Comparison of ENCODE assay signal across 8 cellular contexts in the genomic region with DNA sequence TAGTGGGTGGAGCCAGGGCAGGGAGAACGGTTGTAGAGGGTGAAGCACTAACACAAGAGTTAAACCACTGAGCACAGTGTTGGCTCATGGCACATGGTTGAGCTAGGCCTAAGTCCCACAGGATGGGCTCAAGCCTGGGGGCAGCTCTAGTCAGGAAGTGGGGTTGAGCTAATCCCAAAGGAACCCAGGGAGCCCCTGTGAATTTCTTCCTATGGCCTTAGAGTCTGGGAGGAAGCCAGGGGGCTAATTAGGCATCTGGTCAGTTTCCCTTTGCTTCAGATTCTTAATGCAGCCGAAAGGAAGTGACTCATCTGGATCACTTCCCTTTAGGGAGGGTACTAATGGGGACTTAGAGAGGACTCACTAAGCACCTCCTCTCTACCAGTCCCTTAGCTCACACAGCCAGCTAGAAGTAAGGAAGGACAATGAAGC. TPM values are rescaled to one million over a fixed set of nuclear protein-coding genes. Genes with fewer than 3 reads are reported as not detected.
DNase-seq lines count a peak whose midpoint lies in the region; ATAC-seq, FAIRE-seq and TF ChIP-seq lines count a peak whose summit lies in the region.

No MANE protein-coding gene starts in this region.

- POLR2A ChIA-PET in Panc1 (lab: Charles Lee): interaction anchor here (0.6 kb wide), 1 partner anchor 729 kb away, joined by 3 read pairs; no protein-coding TSS in a partner anchor

- peaks cover 8% of the 10 kb centered on the region for H3K4me1 ChIP-seq in BE2C
- no peaks in the 10 kb centered on the region for H3K4me1 ChIP-seq in Panc1 (ENCODE audit: control insufficient read depth, insufficient read depth, low read length)
- peaks cover 15 to 24% (median 18%) of the 10 kb centered on the region in 4 donors for H3K4me1 ChIP-seq in esophagus muscularis mucosa
- H3K4me1 ChIP-seq in pancreas: no peaks in the 10 kb centered on the region

- TF ChIP-seq CTCF in BE2C (IDR thresholded peaks at IDR 0.05; ENCODE audit: low read depth, low read length) (no peak), Panc1 (IDR thresholded peaks at IDR 0.05) (no peak), esophagus muscularis mucosa (IDR thresholded peaks at IDR 0.05) (no peak), pancreas (IDR thresholded peaks at IDR 0.05) (no peak)

- H3K4me3 ChIP-seq in BE2C (ENCODE audit: low read depth, low read length) (no peak overlapping the region), Panc1 (ENCODE audit: low read depth in 2 of 2, low read length in 2 of 2) (no peak overlapping the region), esophagus muscularis mucosa (no peak overlapping the region), pancreas (no peak overlapping the region)

- in situ Hi-C loops in Panc1 (cut with HindIII; ENCODE audit: low pct_unique_long_range_greater_than_20kb, low sequenced_read_pairs): no loop called here

- H3K36me3 ChIP-seq in BE2C (no peaks in the 10 kb centered on the region), Panc1 (ENCODE audit: control insufficient read depth, insufficient read depth, low read length) (no peaks in the 10 kb centered on the region), esophagus muscularis mucosa (no peaks in the 10 kb centered on the region), pancreas (no peaks in the 10 kb centered on the region)

- H3K27me3 ChIP-seq in BE2C (no peaks in the 10 kb centered on the region), Panc1 (ENCODE audit: control insufficient read depth, insufficient read depth, low read length) (no peaks in the 10 kb centered on the region), esophagus muscularis mucosa (no peaks in the 10 kb centered on the region), pancreas (no peaks in the 10 kb centered on the region)

- WGBS in esophagus muscularis mucosa: 0% methylated on average over 1 of the region's 2 CpGs
- 46 to 65% methylated on average over 2 of the region's 2 CpGs for WGBS in pancreas, 2 donors

- CTCF ChIA-PET in Panc1 (lab: Charles Lee): interaction anchor here (0.6 to 2.5 kb wide), 4 partner anchors 91 to 728 kb away, joined by 3 to 13 read pairs (median 4); partner anchors contain the start of gene DUSP23

- DNase-seq in BE2C (peak; percentile 46), Panc1 (ENCODE audit: low read depth, low spot score) (no peak), esophagus muscularis mucosa (ENCODE audit: extremely low spot score) (no peak), pancreas (no peak), NCI-H187 (lab: John Stamatoyannopoulos, UW) (no peak), HK-2 (ENCODE audit: unreplicated experiment) (no peak)

- no peak for TF ChIP-seq EP300 in esophagus muscularis mucosa (IDR thresholded peaks at IDR 0.05)

- H3K27ac ChIP-seq in Panc1 (ENCODE audit: low read length) (no peak overlapping the region), esophagus muscularis mucosa (replicated peaks in 1 of 4) (peak overlapping the region in 3 of 4 donors; percentile 52 to 61 (median 55)), pancreas (peak overlapping the region in 1 of 4 donors; percentile 20)

- ATAC-seq in GM18907 (IDR thresholded peaks at IDR 0.05; ENCODE audit: unreplicated experiment) (peak; percentile 92), HG03039 (IDR thresholded peaks at IDR 0.05; ENCODE audit: unreplicated experiment) (peak; percentile 76), Panc1 (peak; percentile 65; the same call in 1 of the 2 replicates), pancreas (peak in 3 of 4 donors; percentile 39 to 73 (median 70))

- H3K9me3 ChIP-seq in BE2C: no peaks in the 10 kb centered on the region
- no peaks in the 10 kb centered on the region for H3K9me3 ChIP-seq in Panc1 (ENCODE audit: control insufficient read depth, insufficient read depth, low read depth, low read length)
- no peaks in the 10 kb centered on the region for H3K9me3 ChIP-seq in esophagus muscularis mucosa
- H3K9me3 ChIP-seq in pancreas: no peaks in the 10 kb centered on the region

- intact Hi-C loops in Panc1 (cut with micrococcal nuclease; ENCODE audit: unreplicated experiment): loop anchor here (5.0 to 10.0 kb wide), 3 partner anchors 108 to 725 kb away; partner anchors contain the start of gene DUSP23
- intact Hi-C loops in esophagus muscularis mucosa (cut with DNase I): loop anchor here (5.0 kb wide), 1 partner anchor 108 kb away; the partner anchor contains the start of gene DUSP23
- intact Hi-C loops in pancreas (cut with DNase I): loop anchor here in 2 of 3 donors (2.0 to 5.0 kb wide), 2 partner anchors 88 to 89 kb away; partner anchors contain the start of gene FCRL6 (in 1 of the 2)

- no TSS peak for BruUV-seq in Panc1 (replicated peaks; lab: Mats Ljungman, UMichigan)

- TF ChIP-seq POLR2A in esophagus muscularis mucosa (IDR thresholded peaks at IDR 0.05; ENCODE audit: low read depth): no peak

- no peak for FAIRE-seq in pancreas (lab: Jason Lieb, UNC)

RNA-seq across cellular contexts. Expression of gene CFAP45, which starts 10.1 kb away (rescaled TPM):
- 3.6 TPM for polyA plus RNA-seq in BE2C (2012; ENCODE audit: insufficient read depth, insufficient read length, low read depth)
- 1.6 TPM for total RNA-seq in Panc1 (2021; ENCODE audit: unreplicated experiment)
- 0.40 TPM for polyA plus RNA-seq in Panc1 (2012; ENCODE audit: insufficient read length)
- total RNA-seq in esophagus muscularis mucosa: under 1 TPM in 2 of 4 donors, not detected in 2; 0.17 to 0.32 TPM
- total RNA-seq in pancreas: under 1 TPM in 4 of 6 donors, not detected in 2; 0.16 to 0.54 (median 0.31) TPM
- 1 to 10 TPM in 1 of 2 donors, under 1 TPM in 1; 0.80 to 1.5 TPM for polyA plus RNA-seq in pancreas

RNA-seq across cellular contexts. Expression of gene VSIG8, which starts 27.4 kb away (rescaled TPM):
- 0.60 TPM for polyA plus RNA-seq in BE2C (2012; ENCODE audit: insufficient read depth, insufficient read length, low read depth)
- not detected for total RNA-seq in Panc1 (2021; ENCODE audit: unreplicated experiment)
- not detected for polyA plus RNA-seq in Panc1 (2012; ENCODE audit: insufficient read length)
- not detected for total RNA-seq in esophagus muscularis mucosa
- not detected for total RNA-seq in pancreas
- polyA plus RNA-seq in pancreas: under 1 TPM; 0.16 to 0.27 TPM

RNA-seq across cellular contexts. Expression of gene TAGLN2, which starts 35.5 kb away (rescaled TPM):
- 685 TPM for polyA plus RNA-seq in BE2C (2012; ENCODE audit: insufficient read depth, insufficient read length, low read depth)
- total RNA-seq in Panc1 (2021; ENCODE audit: unreplicated experiment) (474 TPM), esophagus muscularis mucosa (100 to 1,000 TPM; 125 to 276 (median 228) TPM), pancreas (100 to 1,000 TPM in 4 of 6 donors, 10 to 100 TPM in 2; 93.2 to 242 (median 117) TPM)
- 550 TPM for polyA plus RNA-seq in Panc1 (2012; ENCODE audit: insufficient read length)
- 100 to 1,000 TPM; 198 to 200 TPM for polyA plus RNA-seq in pancreas

RNA-seq across cellular contexts. Expression of gene IGSF9, which starts 55.6 kb away (rescaled TPM):
- polyA plus RNA-seq in BE2C (2012; ENCODE audit: insufficient read depth, insufficient read length, low read depth): 3.8 TPM
- total RNA-seq in Panc1 (2021; ENCODE audit: unreplicated experiment) (0.51 TPM), esophagus muscularis mucosa (under 1 TPM in 2 of 4 donors, not detected in 2; 0.17 to 0.23 TPM), pancreas (1 to 10 TPM in 5 of 6 donors, under 1 TPM in 1; 0.83 to 4.3 (median 1.5) TPM)
- 0.44 TPM for polyA plus RNA-seq in Panc1 (2012; ENCODE audit: insufficient read length)
- 1 to 10 TPM; 3.0 to 5.4 TPM for polyA plus RNA-seq in pancreas
